Comparison of ENCODE assay signal across 10 cellular contexts in the genomic region with DNA sequence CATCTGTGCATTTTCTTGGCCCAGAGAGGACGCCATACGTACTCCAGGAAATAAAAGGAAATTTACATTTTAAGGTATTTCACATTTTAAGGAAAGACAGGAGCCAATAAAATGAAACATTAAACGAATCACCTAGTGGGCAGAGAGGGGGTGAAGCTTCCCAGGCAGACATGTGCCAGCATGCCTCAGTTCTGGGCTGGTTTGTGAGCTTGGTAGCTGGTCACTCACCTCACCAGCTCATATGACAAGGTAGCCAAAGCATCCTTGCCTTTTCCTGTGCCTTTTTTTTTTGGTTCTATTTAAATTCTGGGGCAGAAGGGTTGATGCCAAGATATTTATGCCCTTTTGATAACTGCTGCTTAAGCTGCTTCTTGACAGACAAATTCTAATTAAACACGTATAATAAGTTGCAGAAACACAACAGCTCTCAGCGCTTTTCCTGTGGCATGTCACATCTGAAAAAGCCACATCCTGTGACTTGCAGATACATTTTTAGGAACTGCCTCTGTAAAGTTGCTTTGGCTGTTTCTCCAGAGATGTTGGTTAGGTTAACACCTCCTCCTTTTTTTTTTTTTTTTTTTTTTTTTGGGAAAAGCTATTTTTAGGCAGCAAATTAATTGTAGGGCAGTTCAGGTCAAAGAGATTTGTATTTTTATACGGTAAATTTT.
A peak's percentile ranks its signal among the peaks of the same experiment; 100 is the strongest.
DNase-seq lines count a peak whose midpoint lies in the region; ATAC-seq and TF ChIP-seq lines count a peak whose summit lies in the region.
"Had no signal": no experiment of that assay in that cellular context is flagged by ENCODE, and none has a peak within 500 bp of the region (broad histone marks: within the 10 kb centered on the region; RNA-seq: fewer than 3 reads in every experiment).

No MANE protein-coding gene starts in this region.

- no peak for TF ChIP-seq CTCF in CD4-positive, alpha-beta T cell (IDR thresholded peaks at IDR 0.05)

- POLR2A ChIA-PET in CD4-positive, alpha-beta T cell (lab: Charles Lee): interaction anchor here (0.7 to 1.0 kb wide), 3 partner anchors 9 to 26 kb away, joined by 3 to 4 read pairs (median 3); no protein-coding TSS in a partner anchor
- POLR2A ChIA-PET in activated CD8-positive, alpha-beta T cell treated with anti-CD3 and anti-CD28 coated beads, Interleukin-2, amount 10 ng/mL, durations not matched to agents 7 days and 5 days (lab: Charles Lee): no interaction called here

- no peaks in the 10 kb centered on the region for H3K27me3 ChIP-seq in CD4-positive, alpha-beta T cell (ENCODE audit: control insufficient read depth, insufficient read depth, low read length)

- DNase-seq in CD4-positive, alpha-beta T cell: peak in 1 of 10 experiments; percentile 13
- DNase-seq in KBM-7 (peak; percentile 87), hypothalamus (lab: John Stamatoyannopoulos, UW) (no peak), SW480 (ENCODE audit: low spot score) (no peak), head of caudate nucleus (no peak)
- DNase-seq in activated CD8-positive, alpha-beta T cell treated with anti-CD3 and anti-CD28 coated beads, Interleukin-2, amount 10 ng/mL, durations not matched to agents 7 days and 5 days: peak; percentile 62
- DNase-seq: HCEC 1CT had no signal

- peak overlapping the region; percentile 74 for H3K27ac Mint-ChIP-seq in CD4-positive, alpha-beta T cell
- peak overlapping the region; percentile 86 for H3K27ac Mint-ChIP-seq in activated CD8-positive, alpha-beta T cell treated with anti-CD3 and anti-CD28 coated beads, Interleukin-2, amount 10 ng/mL, durations not matched to agents 7 days and 5 days
- H3K27ac Mint-ChIP-seq: memory B cell had no signal

- no peaks in the 10 kb centered on the region for H3K9me3 ChIP-seq in CD4-positive, alpha-beta T cell (ENCODE audit: control insufficient read depth, low read length)

- ATAC-seq in CD4-positive, alpha-beta T cell (ENCODE audit: poor library complexity): peak; percentile 44
- ATAC-seq in GM18909 (IDR thresholded peaks at IDR 0.05; ENCODE audit: poor library complexity, unreplicated experiment) (peak; percentile 64), HG02763 (IDR thresholded peaks at IDR 0.05; ENCODE audit: unreplicated experiment) (no peak)
- peak; percentile 79 for ATAC-seq in activated CD8-positive, alpha-beta T cell treated with anti-CD3 and anti-CD28 coated beads, Interleukin-2, amount 10 ng/mL, durations not matched to agents 7 days and 5 days

- intact Hi-C loops in CD4-positive, alpha-beta T cell (cut with DNase I, micrococcal nuclease): no loop called here
- intact Hi-C loops in head of caudate nucleus (cut with DNase I): no loop called here

- peak overlapping the region; percentile 58 for H3K4me3 Mint-ChIP-seq in CD4-positive, alpha-beta T cell
- H3K4me3 Mint-ChIP-seq in activated CD8-positive, alpha-beta T cell treated with anti-CD3 and anti-CD28 coated beads, Interleukin-2, amount 10 ng/mL, durations not matched to agents 7 days and 5 days: peak overlapping the region; percentile 22
- H3K4me3 Mint-ChIP-seq: memory B cell had no signal

- in situ Hi-C loops in KBM-7 (cut with MboI; ENCODE audit: low pct_unique_long_range_greater_than_20kb, low sequenced_read_pairs): no loop called here

- CTCF ChIA-PET in CD4-positive, alpha-beta T cell (lab: Charles Lee): interaction anchor here (0.7 kb wide), 1 partner anchor 33 kb away, joined by 4 read pairs; no protein-coding TSS in a partner anchor
- CTCF ChIA-PET in activated CD8-positive, alpha-beta T cell treated with anti-CD3 and anti-CD28 coated beads, Interleukin-2, amount 10 ng/mL, durations not matched to agents 7 days and 5 days (lab: Charles Lee): interaction anchor here (1.1 to 4.0 kb wide), 5 partner anchors 11 to 133 kb away, joined by 3 to 27 read pairs (median 4); no protein-coding TSS in a partner anchor

- H3K27me3 Mint-ChIP-seq in CD4-positive, alpha-beta T cell: no peaks in the 10 kb centered on the region
- H3K27me3 Mint-ChIP-seq in activated CD8-positive, alpha-beta T cell treated with anti-CD3 and anti-CD28 coated beads, Interleukin-2, amount 10 ng/mL, durations not matched to agents 7 days and 5 days (ENCODE audit: low read depth): peaks cover 4% of the 10 kb centered on the region

- no peak overlapping the region for H3K27ac ChIP-seq in CD4-positive, alpha-beta T cell (ENCODE audit: low read depth, low read length)

- H3K9me3 Mint-ChIP-seq in CD4-positive, alpha-beta T cell: no peaks in the 10 kb centered on the region
- no peaks in the 10 kb centered on the region for H3K9me3 Mint-ChIP-seq in activated CD8-positive, alpha-beta T cell treated with anti-CD3 and anti-CD28 coated beads, Interleukin-2, amount 10 ng/mL, durations not matched to agents 7 days and 5 days (ENCODE audit: insufficient read depth)
- H3K9me3 Mint-ChIP-seq: memory B cell had no signal

- no peaks in the 10 kb centered on the region for H3K36me3 Mint-ChIP-seq in CD4-positive, alpha-beta T cell (ENCODE audit: low read depth)
- peaks cover 2% of the 10 kb centered on the region for H3K36me3 Mint-ChIP-seq in activated CD8-positive, alpha-beta T cell treated with anti-CD3 and anti-CD28 coated beads, Interleukin-2, amount 10 ng/mL, durations not matched to agents 7 days and 5 days (ENCODE audit: low read depth)
- H3K36me3 Mint-ChIP-seq: memory B cell had no signal

- H3K4me1 Mint-ChIP-seq in CD4-positive, alpha-beta T cell (ENCODE audit: low read depth): peaks cover 66% of the 10 kb centered on the region
- H3K4me1 Mint-ChIP-seq in activated CD8-positive, alpha-beta T cell treated with anti-CD3 and anti-CD28 coated beads, Interleukin-2, amount 10 ng/mL, durations not matched to agents 7 days and 5 days (ENCODE audit: low read depth): peaks cover 29% of the 10 kb centered on the region

Comparison
In these comparisons a context has a peak if more than half of its experiments do, and no peak if none do; other contexts are left out.
1. DNase-seq: peak in KBM-7 (single experiment) and activated CD8-positive, alpha-beta T cell treated with anti-CD3 and anti-CD28 coated beads, Interleukin-2, amount 10 ng/mL, durations not matched to agents 7 days and 5 days (single experiment); none in hypothalamus (0 of 51), SW480 (single experiment) and head of caudate nucleus (0 of 42).